Comparison of ENCODE assay signal across 13 cellular contexts in the genomic region with DNA sequence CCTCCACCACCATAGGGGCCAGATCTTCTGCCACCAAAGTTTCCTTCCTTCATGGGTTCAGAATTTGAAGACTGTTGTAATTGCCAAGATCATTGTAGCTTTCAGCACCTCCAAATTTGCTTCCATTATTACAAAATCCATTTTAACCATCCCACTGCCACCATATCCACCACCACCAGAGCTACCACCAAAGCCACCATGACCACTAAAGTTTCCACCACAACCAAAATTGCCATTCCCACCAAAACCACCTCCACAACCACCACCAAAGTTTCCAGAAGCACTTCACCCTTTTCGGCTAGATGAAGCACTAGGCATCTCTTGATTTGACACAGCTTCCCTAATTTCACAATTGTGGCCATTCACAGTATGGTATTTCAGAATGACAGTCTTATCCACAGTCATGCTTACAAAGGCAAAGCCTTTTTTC. TPM values are rescaled to one million over a fixed set of nuclear protein-coding genes. Genes with fewer than 3 reads are reported as not detected.
DNase-seq lines count a peak whose midpoint lies in the region; ATAC-seq lines count a peak whose summit lies in the region.
"Had no signal": no experiment of that assay in that cellular context is flagged by ENCODE, and none has a peak within 500 bp of the region (broad histone marks: within the 10 kb centered on the region; RNA-seq: fewer than 3 reads in every experiment).

No MANE protein-coding gene starts in this region.

- peaks cover 40% of the 10 kb centered on the region for H3K4me1 Mint-ChIP-seq in activated naive CD8-positive, alpha-beta T cell treated with anti-CD3 and anti-CD28 coated beads, Interleukin-2, amount 50 U/mL, for 24 hours
- H3K4me1 Mint-ChIP-seq in T-helper 17 cell = peaks cover 16% of the 10 kb centered on the region

- peaks cover 3% of the 10 kb centered on the region for H3K27me3 Mint-ChIP-seq in activated naive CD8-positive, alpha-beta T cell treated with anti-CD3 and anti-CD28 coated beads, Interleukin-2, amount 50 U/mL, for 24 hours
- H3K27me3 Mint-ChIP-seq in T-helper 17 cell = no peaks in the 10 kb centered on the region

- peak; percentile 84 for ATAC-seq in activated naive CD8-positive, alpha-beta T cell treated with anti-CD3 and anti-CD28 coated beads, Interleukin-2, amount 50 U/mL, for 24 hours
- ATAC-seq in HG03565 (IDR thresholded peaks at IDR 0.05; ENCODE audit: unreplicated experiment) = no peak
- ATAC-seq in T-helper 17 cell = no peak

- peak overlapping the region; percentile 77 for H3K4me3 Mint-ChIP-seq in activated naive CD8-positive, alpha-beta T cell treated with anti-CD3 and anti-CD28 coated beads, Interleukin-2, amount 50 U/mL, for 24 hours
- no peak overlapping the region for H3K4me3 Mint-ChIP-seq in T-helper 17 cell

- H3K36me3 Mint-ChIP-seq in activated naive CD8-positive, alpha-beta T cell treated with anti-CD3 and anti-CD28 coated beads, Interleukin-2, amount 50 U/mL, for 24 hours (ENCODE audit: low read depth) = peaks cover 89% of the 10 kb centered on the region
- peaks cover 15% of the 10 kb centered on the region for H3K36me3 Mint-ChIP-seq in T-helper 17 cell (ENCODE audit: low read depth)

- H3K9me3 Mint-ChIP-seq in activated naive CD8-positive, alpha-beta T cell treated with anti-CD3 and anti-CD28 coated beads, Interleukin-2, amount 50 U/mL, for 24 hours = peaks cover 13% of the 10 kb centered on the region

- peak; percentile 44 to 49 for DNase-seq in stimulated activated CD4-positive, alpha-beta T cell treated with anti-CD3 and anti-CD28 coated beads, Interleukin-2, amount 100 ng/mL, for 48 hours
- DNase-seq in stimulated activated CD4-positive, alpha-beta T cell treated with anti-CD3 and anti-CD28 coated beads, Interleukin-12 subunit alpha, Interleukin-12 subunit beta, amount 100 ng/mL, for 4 hours = no peak
- DNase-seq in MV-4-11 (lab: John Stamatoyannopoulos, UW) (peak; percentile 53), iPS-NIHi11 (ENCODE audit: low spot score) (no peak), Ammon's horn (ENCODE audit: low spot score) (no peak), T-helper 17 cell (no peak)
- DNase-seq in activated naive CD8-positive, alpha-beta T cell treated with anti-CD3 and anti-CD28 coated beads, Interleukin-2, amount 50 U/mL, for 24 hours = peak; percentile 47
- DNase-seq: AML-193, aorta, NCI-H1092, OCI-M1, posterior cingulate gyrus had no signal

- H3K27ac Mint-ChIP-seq in activated naive CD8-positive, alpha-beta T cell treated with anti-CD3 and anti-CD28 coated beads, Interleukin-2, amount 50 U/mL, for 24 hours = peak overlapping the region; percentile 99
- H3K27ac Mint-ChIP-seq in T-helper 17 cell = no peak overlapping the region

- H3K9me3 ChIP-seq in T-helper 17 cell (ENCODE audit: control insufficient read depth, low read length, poor library complexity, severe bottlenecking) = peaks cover 3% of the 10 kb centered on the region

RNA-seq across cellular contexts. Expression of a gene that starts 45.2 kb away (rescaled TPM):
- 10 to 100 TPM; 26.3 to 34.5 TPM for total RNA-seq in T-helper 17 cell

RNA-seq across cellular contexts. Expression of a gene that starts 46.5 kb away (rescaled TPM):
- total RNA-seq in T-helper 17 cell = 1 to 10 TPM in 1 of 2 donors, under 1 TPM in 1; 0.85 to 1.4 TPM

Comparison
In these comparisons a context has a peak if more than half of its experiments do, and no peak if none do; other contexts are left out.
1. DNase-seq: peak in stimulated activated CD4-positive, alpha-beta T cell treated with anti-CD3 and anti-CD28 coated beads, Interleukin-2, amount 100 ng/mL, for 48 hours (2 of 2), MV-4-11 (single experiment) and activated naive CD8-positive, alpha-beta T cell treated with anti-CD3 and anti-CD28 coated beads, Interleukin-2, amount 50 U/mL, for 24 hours (single experiment); none in stimulated activated CD4-positive, alpha-beta T cell treated with anti-CD3 and anti-CD28 coated beads, Interleukin-12 subunit alpha, Interleukin-12 subunit beta, amount 100 ng/mL, for 4 hours (single experiment), iPS-NIHi11 (single experiment), Ammon's horn (single experiment) and T-helper 17 cell (0 of 3).